Comparison of ENCODE assay signal across 1 cellular context in the genomic region with DNA sequence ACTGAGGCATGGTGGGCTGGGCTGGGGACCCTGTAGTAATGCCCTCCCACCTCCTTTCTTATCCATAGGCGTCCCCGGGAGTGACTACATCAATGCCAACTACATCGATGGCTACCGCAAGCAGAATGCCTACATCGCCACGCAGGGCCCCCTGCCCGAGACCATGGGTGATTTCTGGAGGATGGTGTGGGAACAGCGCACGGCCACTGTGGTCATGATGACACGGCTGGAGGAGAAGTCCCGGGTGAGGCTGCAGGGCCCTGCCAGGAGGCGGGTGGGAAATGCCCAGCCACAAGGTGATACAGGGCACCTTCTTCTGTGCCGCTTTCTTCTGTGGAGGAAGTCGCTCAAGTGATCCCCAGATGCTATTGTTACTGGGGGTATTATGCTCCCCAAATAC.
TF ChIP-seq lines count a peak whose summit lies in the region.

No MANE protein-coding gene starts in this region.

TF ChIP-seq in H1, 55 proteins besides CTCF, POLR2A, EP300 and RAD21:
- TF ChIP-seq EZH2 (IDR thresholded peaks at IDR 0.05; ENCODE audit: low read depth, low read length, severe bottlenecking): no peak
- no peak for TF ChIP-seq HDAC2 (IDR thresholded peaks at IDR 0.05; ENCODE audit: borderline replicate concordance in 1 of 2, low read depth in 2 of 2, low read length in 2 of 2)
- no peak for TF ChIP-seq TEAD4 (IDR thresholded peaks at IDR 0.05; ENCODE audit: low read depth, low read length)
- no peak for TF ChIP-seq TAF1 (IDR thresholded peaks at IDR 0.05; ENCODE audit: low read depth, low read length)
TF ChIP-seq in H1: peak in this region for 0.
